In the genomic region with DNA sequence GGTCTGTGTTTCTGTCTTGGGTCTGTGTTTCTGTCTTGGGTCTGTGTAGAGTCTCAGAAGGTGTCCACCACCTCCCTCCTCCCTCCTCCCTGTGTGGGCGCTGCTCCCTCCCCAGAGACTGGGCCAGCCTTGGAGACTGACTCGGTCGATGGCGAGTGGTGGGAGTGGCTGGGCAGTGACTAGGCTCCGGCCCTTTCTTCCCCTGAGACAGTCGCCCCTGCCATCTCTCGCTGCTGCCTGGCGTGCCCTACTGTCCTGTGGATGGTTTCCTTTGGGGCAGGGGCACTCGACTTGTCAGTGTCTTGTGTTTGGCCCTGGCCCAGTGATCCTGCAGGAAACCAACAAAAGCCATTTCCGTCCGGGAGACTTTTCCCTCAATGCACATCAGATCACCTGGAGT, we compare ENCODE assay signal across 25 cellular contexts.
DNase-seq lines count a peak whose midpoint lies in the region; TF ChIP-seq lines count a peak whose summit lies in the region.
"Had no signal": no experiment of that assay in that cellular context is flagged by ENCODE, and none has a peak within 500 bp of the region (broad histone marks: within the 10 kb centered on the region; RNA-seq: fewer than 3 reads in every experiment).

No MANE protein-coding gene starts in this region.

- DNase-seq in activated CD8-positive, alpha-beta memory T cell treated with anti-CD3 and anti-CD28 coated beads, Interleukin-2, amount 50 U/mL, for 48 hours: peak; percentile 29
- no peak for DNase-seq in activated CD8-positive, alpha-beta memory T cell treated with anti-CD3 and anti-CD28 coated beads, Interleukin-2, amount 50 U/mL, for 4 hours
- peak; percentile 40 for DNase-seq in islet precursor cell
- DNase-seq in sigmoid colon: peak; percentile 64
- no peak for DNase-seq in H4 (ENCODE audit: low spot score)
- DNase-seq in stimulated activated CD4-positive, alpha-beta T cell treated with anti-CD3 and anti-CD28 coated beads, Interleukin-12 subunit alpha, Interleukin-12 subunit beta, amount 100 ng/mL, for 4 hours: no peak
- DNase-seq in effector memory CD4-positive, alpha-beta T cell: no peak
- DNase-seq: activated CD4-positive, alpha-beta memory T cell treated with anti-CD3 and anti-CD28 coated beads, Interleukin-2, amount 10 ng/mL, durations not matched to agents 7 days and 5 days; activated naive CD8-positive, alpha-beta T cell treated with anti-CD3 and anti-CD28 coated beads for 36 hours; activated T-cell treated with anti-CD3 and anti-CD28 coated beads for 4 hours; Calu3; cortex of kidney; DMS79 treated with DMSO at 0.1 percent for 48 hours; GDM1; Kasumi-1; NCI-H1417; NCI-H2081; NCI-H69; nephron progenitor cell; PC-9; SHP77; stimulated activated CD4-positive, alpha-beta T cell treated with anti-CD3 and anti-CD28 coated beads, Interleukin-4, amount 100 ng/mL, for 4 hours; T-helper 17 cell had no signal

- no peak for TF ChIP-seq EP300 in sigmoid colon (IDR thresholded peaks at IDR 0.05)

- 56 to 74% methylated on average over 11 of the region's 11 CpGs for WGBS in sigmoid colon, 2 donors

- no peak for TF ChIP-seq CTCF in HEK293 (tag by site-specific recombination; IDR thresholded peaks at IDR 0.05)
- no peak for TF ChIP-seq CTCF in sigmoid colon (IDR thresholded peaks at IDR 0.05)

- no peaks in the 10 kb centered on the region for H3K4me1 ChIP-seq in HEK293 (ENCODE audit: control insufficient read depth, insufficient read depth, low read length)
- H3K4me1 ChIP-seq in sigmoid colon: peaks cover 0 to 33% (median 26%) of the 10 kb centered on the region in 4 donors
- no peaks in the 10 kb centered on the region for H3K4me1 ChIP-seq in effector memory CD4-positive, alpha-beta T cell (ENCODE audit: control insufficient read depth, insufficient read depth, low read length, poor library complexity, severe bottlenecking)

- H3K9me3 ChIP-seq in HEK293 (ENCODE audit: control insufficient read depth, insufficient read depth, low read depth, low read length) (no peaks in the 10 kb centered on the region), sigmoid colon (no peaks in the 10 kb centered on the region)
- no peaks in the 10 kb centered on the region for H3K9me3 ChIP-seq in effector memory CD4-positive, alpha-beta T cell (ENCODE audit: control insufficient read depth, low read length)

- H3K27me3 ChIP-seq in sigmoid colon: no peaks in the 10 kb centered on the region
- H3K27me3 ChIP-seq in effector memory CD4-positive, alpha-beta T cell (replicated peaks; ENCODE audit: control insufficient read depth, insufficient read depth, low read length, poor library complexity, severe bottlenecking): no peaks in the 10 kb centered on the region
- H3K27me3 ChIP-seq: cardiac muscle cell had no signal

- H3K27ac ChIP-seq in HEK293 (ENCODE audit: extremely low read depth, low read depth, low read length) (no peak overlapping the region), sigmoid colon (no peak overlapping the region)
- no peak overlapping the region for H3K27ac ChIP-seq in effector memory CD4-positive, alpha-beta T cell (ENCODE audit: insufficient read depth, low read length, poor library complexity, severe bottlenecking)
- H3K27ac ChIP-seq: cardiac muscle cell, PC-9 had no signal

- intact Hi-C loops in sigmoid colon (cut with DNase I): no loop called here

- POLR2A ChIA-PET in HEK293 (lab: Yijun Ruan, JAX): no interaction called here

- TF ChIP-seq POLR2A in sigmoid colon (IDR thresholded peaks at IDR 0.05): no peak

- CTCF ChIA-PET in HEK293 (lab: Yijun Ruan, JAX): no interaction called here

- H3K4me3 ChIP-seq in HEK293 (ENCODE audit: low read depth, low read length) (no peak overlapping the region), sigmoid colon (no peak overlapping the region)
- no peak overlapping the region for H3K4me3 ChIP-seq in effector memory CD4-positive, alpha-beta T cell (ENCODE audit: insufficient read depth, low read depth, low read length, poor library complexity, severe bottlenecking)
- H3K4me3 ChIP-seq: cardiac muscle cell, PC-9 had no signal

- H3K36me3 ChIP-seq in HEK293 (ENCODE audit: control insufficient read depth in 2 of 2, insufficient read depth in 1 of 2, low read length in 2 of 2) (no peaks in the 10 kb centered on the region), sigmoid colon (no peaks in the 10 kb centered on the region)
- H3K36me3 ChIP-seq in effector memory CD4-positive, alpha-beta T cell (ENCODE audit: control insufficient read depth, insufficient read depth, low read length): no peaks in the 10 kb centered on the region
- H3K36me3 ChIP-seq: cardiac muscle cell had no signal

TF ChIP-seq in HEK293, 187 proteins besides CTCF, POLR2A, EP300 and RAD21:
- TF ChIP-seq ZNF701 (tag by site-specific recombination; IDR thresholded peaks at IDR 0.05): no peak
- TF ChIP-seq, protein P1, sequence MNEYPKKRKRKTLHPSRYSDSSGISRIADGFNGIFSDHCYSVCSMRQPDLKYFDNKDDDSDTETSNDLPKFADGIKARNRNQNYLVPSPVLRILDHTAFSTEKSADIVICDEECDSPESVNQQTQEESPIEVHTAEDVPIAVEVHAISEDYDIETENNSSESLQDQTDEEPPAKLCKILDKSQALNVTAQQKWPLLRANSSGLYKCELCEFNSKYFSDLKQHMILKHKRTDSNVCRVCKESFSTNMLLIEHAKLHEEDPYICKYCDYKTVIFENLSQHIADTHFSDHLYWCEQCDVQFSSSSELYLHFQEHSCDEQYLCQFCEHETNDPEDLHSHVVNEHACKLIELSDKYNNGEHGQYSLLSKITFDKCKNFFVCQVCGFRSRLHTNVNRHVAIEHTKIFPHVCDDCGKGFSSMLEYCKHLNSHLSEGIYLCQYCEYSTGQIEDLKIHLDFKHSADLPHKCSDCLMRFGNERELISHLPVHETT (tag by site-specific recombination; IDR thresholded peaks at IDR 0.05): no peak
- TF ChIP-seq ZNF416 (tag by site-specific recombination; IDR thresholded peaks at IDR 0.05): no peak
- 0 out of 2 replicates have a peak, but pooled peaks have one; percentile 6 for TF ChIP-seq EGR2 (tag by site-specific recombination; IDR thresholded peaks at IDR 0.05; ENCODE audit: low read depth)
- no peak for TF ChIP-seq ZNF544 (tag by site-specific recombination; IDR thresholded peaks at IDR 0.05)

Comparison
In these comparisons a context has a peak if more than half of its experiments do, and no peak if none do; other contexts are left out.
1. DNase-seq: peak in activated CD8-positive, alpha-beta memory T cell treated with anti-CD3 and anti-CD28 coated beads, Interleukin-2, amount 50 U/mL, for 48 hours (single experiment), islet precursor cell (single experiment) and sigmoid colon (single experiment); none in activated CD8-positive, alpha-beta memory T cell treated with anti-CD3 and anti-CD28 coated beads, Interleukin-2, amount 50 U/mL, for 4 hours (single experiment), H4 (single experiment), stimulated activated CD4-positive, alpha-beta T cell treated with anti-CD3 and anti-CD28 coated beads, Interleukin-12 subunit alpha, Interleukin-12 subunit beta, amount 100 ng/mL, for 4 hours (single experiment) and effector memory CD4-positive, alpha-beta T cell (0 of 3).